Comparison of ENCODE assay signal across 22 cellular contexts in the genomic region with DNA sequence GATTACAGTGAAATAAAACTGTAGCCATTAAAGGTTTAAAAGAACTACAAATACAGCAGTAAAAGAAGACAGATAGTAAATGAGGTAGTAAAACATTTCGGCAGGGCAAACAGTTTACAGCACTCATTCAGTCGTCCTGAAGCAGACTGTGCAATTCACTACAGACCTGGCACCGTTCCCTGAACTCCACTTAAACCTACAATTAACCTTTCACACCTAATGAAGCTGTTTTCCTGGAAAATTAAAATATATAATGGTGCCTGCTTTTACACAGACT.
DNase-seq lines count a peak whose midpoint lies in the region; ATAC-seq and TF ChIP-seq lines count a peak whose summit lies in the region.
"Had no signal": no experiment of that assay in that cellular context is flagged by ENCODE, and none has a peak within 500 bp of the region (broad histone marks: within the 10 kb centered on the region; RNA-seq: fewer than 3 reads in every experiment).

No MANE protein-coding gene starts in this region.

- H4K20me1 ChIP-seq in SK-N-SH (ENCODE audit: insufficient read depth) (no peaks in the 10 kb centered on the region), fibroblast of lung (ENCODE audit: control insufficient read depth, extremely low read depth, insufficient read depth, low read length) (no peaks in the 10 kb centered on the region)

- peak overlapping the region in 1 of 2 experiments; percentile 56; a peak in 3 of 4 replicates for H3K27ac ChIP-seq in SK-N-SH (ENCODE audit: low read depth in 2 of 2, low read length in 1 of 2)
- peak overlapping the region; percentile 39 for H3K27ac ChIP-seq in fibroblast of lung (ENCODE audit: insufficient read depth, low read length)

- H3K9me3 ChIP-seq in SK-N-SH (no peaks in the 10 kb centered on the region), fibroblast of lung (ENCODE audit: control insufficient read depth, insufficient read depth, low read depth, low read length) (no peaks in the 10 kb centered on the region)
- H3K9me3 ChIP-seq: HAP-1 had no signal

- TF ChIP-seq EP300 in SK-N-SH (IDR thresholded peaks at IDR 0.05; ENCODE audit: borderline replicate concordance in 1 of 2, low read depth in 1 of 2, low read length in 1 of 2): no peak

- no peaks in the 10 kb centered on the region for H3K79me2 ChIP-seq in SK-N-SH (ENCODE audit: insufficient read depth)
- no peaks in the 10 kb centered on the region for H3K79me2 ChIP-seq in fibroblast of lung (ENCODE audit: control insufficient read depth, insufficient read depth, low read length)

- H2AFZ ChIP-seq in SK-N-SH (ENCODE audit: low read depth) (peak overlapping the region; percentile 24; the same call in 1 of the 2 replicates), fibroblast of lung (ENCODE audit: low read length) (no peak overlapping the region)

- H3K4me1 ChIP-seq in SK-N-SH (ENCODE audit: control insufficient read depth in 1 of 2, insufficient read depth in 2 of 2, low read depth in 1 of 2, low read length in 1 of 2) (peaks cover 9 to 28% of the 10 kb centered on the region in 2 experiments), fibroblast of lung (ENCODE audit: control insufficient read depth, extremely low read depth, insufficient read depth, low read length) (peaks cover 11% of the 10 kb centered on the region)
- H3K4me1 ChIP-seq: HAP-1 had no signal

- ATAC-seq in SK-N-SH treated with all-trans-retinoic acid at 6 μM for 48 hours: no peak; the same call in 2 of the 3 replicates
- ATAC-seq in GM18861 (IDR thresholded peaks at IDR 0.05; ENCODE audit: unreplicated experiment): no peak
- ATAC-seq in HG02870 (IDR thresholded peaks at IDR 0.05; ENCODE audit: unreplicated experiment): no peak
- ATAC-seq: activated CD4-positive, alpha-beta T cell treated with anti-CD3 and anti-CD28 coated beads for 36 hours; activated T-cell treated with anti-CD3 and anti-CD28 coated beads, Interleukin-2, amount 50 U/mL, for 72 hours; left colon; stimulated activated naive B cell treated with anti-CD40 and anti-IgM and Interleukin-4, amounts not matched to agents 10 μg/mL and 1 μg/mL and 100 μg/mL, for 72 hours had no signal

- CTCF ChIA-PET in SK-N-SH (lab: Yijun Ruan, JAX): no interaction called here

- WGBS in SK-N-SH (ENCODE audit: low lambda C conversion rate): 54% methylated on average over 3 of the region's 3 CpGs

- H3K36me3 ChIP-seq in SK-N-SH (replicated peaks in 1 of 2; ENCODE audit: control insufficient read depth in 1 of 2, insufficient read depth in 2 of 2, low read length in 1 of 2) (no peaks in the 10 kb centered on the region), fibroblast of lung (ENCODE audit: control insufficient read depth, insufficient read depth, low read length) (no peaks in the 10 kb centered on the region)
- H3K36me3 ChIP-seq: HAP-1 had no signal

- peaks cover 18% of the 10 kb centered on the region for H3F3A ChIP-seq in SK-N-SH (replicated peaks; ENCODE audit: insufficient read depth)

- TF ChIP-seq CTCF in SK-N-SH (IDR thresholded peaks at IDR 0.05) (no peak), fibroblast of lung (conservative IDR thresholded peaks at IDR 0.05 in 1 of 2, IDR thresholded peaks at IDR 0.05 in 1 of 2; ENCODE audit: low read depth in 1 of 2, low read length in 2 of 2) (no peak)

- DNase-seq in SK-N-SH (no peak), NCI-H345 (lab: John Stamatoyannopoulos, UW) (peak; percentile 51), fibroblast of lung (ENCODE audit: low read depth in 2 of 2) (no peak), globus pallidus (ENCODE audit: low spot score) (no peak), Ammon's horn (ENCODE audit: low spot score) (no peak)
- DNase-seq: activated CD4-positive, alpha-beta T cell treated with anti-CD3 and anti-CD28 coated beads for 36 hours; activated naive CD4-positive, alpha-beta T cell treated with anti-CD3 and anti-CD28 coated beads, Interleukin-2, amount 10 ng/mL, durations not matched to agents 7 days and 5 days; activated T-cell treated with anti-CD3 and anti-CD28 coated beads, Interleukin-2, amount 50 U/mL, for 72 hours; anterior cingulate cortex; CD4-positive, alpha-beta T cell; DND-41; effector CD8-positive, alpha-beta T cell; left colon; NCI-H510A; nephron progenitor cell; stimulated activated CD4-positive, alpha-beta T cell treated with anti-CD3 and anti-CD28 coated beads, Interleukin-1b, Interleukin-23, amount 100 ng/mL, for 48 hours; stimulated activated naive B cell treated with anti-CD40 and anti-IgM and Interleukin-4, amounts not matched to agents 10 μg/mL and 1 μg/mL and 100 μg/mL, for 72 hours; SW 1271 had no signal

- no peaks in the 10 kb centered on the region for H3K27me3 ChIP-seq in SK-N-SH (ENCODE audit: insufficient read depth)
- H3K27me3 ChIP-seq in fibroblast of lung (ENCODE audit: control insufficient read depth, insufficient read depth, low read length): no peaks in the 10 kb centered on the region

- no peaks in the 10 kb centered on the region for H3K9me2 ChIP-seq in SK-N-SH

- TF ChIP-seq RAD21 in SK-N-SH (IDR thresholded peaks at IDR 0.05; ENCODE audit: low read length): no peak

- H3K9ac ChIP-seq in SK-N-SH (no peak overlapping the region), fibroblast of lung (ENCODE audit: insufficient read depth, low read length) (no peak overlapping the region)

- peak overlapping the region; percentile 52 for H3K4me2 ChIP-seq in SK-N-SH
- H3K4me2 ChIP-seq in fibroblast of lung (ENCODE audit: extremely low read depth, insufficient read depth, low read length): no peak overlapping the region

- POLR2A ChIA-PET in SK-N-SH (lab: Yijun Ruan, JAX): no interaction called here

- no peak overlapping the region for H3K4me3 ChIP-seq in SK-N-SH (ENCODE audit: low read depth in 2 of 2, low read length in 1 of 2)
- H3K4me3 ChIP-seq in fibroblast of lung (replicated peaks in 1 of 4; ENCODE audit: control extremely low read depth in 1 of 4, insufficient read depth in 1 of 4, low read depth in 3 of 4, low read length in 4 of 4): no peak overlapping the region
- H3K4me3 ChIP-seq: HAP-1 had no signal

TF ChIP-seq in SK-N-SH, 30 proteins besides CTCF, POLR2A, EP300 and RAD21 (continues in another document):
- TF ChIP-seq MAX (IDR thresholded peaks at IDR 0.05; ENCODE audit: low read depth) (no peak), NFIC (IDR thresholded peaks at IDR 0.05; ENCODE audit: borderline replicate concordance) (no peak), CHD2 (IDR thresholded peaks at IDR 0.05; ENCODE audit: low read length, partially characterized antibody) (no peak), SMC3 (IDR thresholded peaks at IDR 0.05; ENCODE audit: low read depth, low read length) (no peak), TEAD4 (IDR thresholded peaks at IDR 0.05; ENCODE audit: borderline replicate concordance, insufficient read depth) (no peak)
- TF ChIP-seq, protein P1, sequence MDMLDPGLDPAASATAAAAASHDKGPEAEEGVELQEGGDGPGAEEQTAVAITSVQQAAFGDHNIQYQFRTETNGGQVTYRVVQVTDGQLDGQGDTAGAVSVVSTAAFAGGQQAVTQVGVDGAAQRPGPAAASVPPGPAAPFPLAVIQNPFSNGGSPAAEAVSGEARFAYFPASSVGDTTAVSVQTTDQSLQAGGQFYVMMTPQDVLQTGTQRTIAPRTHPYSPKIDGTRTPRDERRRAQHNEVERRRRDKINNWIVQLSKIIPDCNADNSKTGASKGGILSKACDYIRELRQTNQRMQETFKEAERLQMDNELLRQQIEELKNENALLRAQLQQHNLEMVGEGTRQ (IDR thresholded peaks at IDR 0.05; ENCODE audit: borderline replicate concordance, low read depth, low read length): no peak
- TF ChIP-seq, protein P2, sequence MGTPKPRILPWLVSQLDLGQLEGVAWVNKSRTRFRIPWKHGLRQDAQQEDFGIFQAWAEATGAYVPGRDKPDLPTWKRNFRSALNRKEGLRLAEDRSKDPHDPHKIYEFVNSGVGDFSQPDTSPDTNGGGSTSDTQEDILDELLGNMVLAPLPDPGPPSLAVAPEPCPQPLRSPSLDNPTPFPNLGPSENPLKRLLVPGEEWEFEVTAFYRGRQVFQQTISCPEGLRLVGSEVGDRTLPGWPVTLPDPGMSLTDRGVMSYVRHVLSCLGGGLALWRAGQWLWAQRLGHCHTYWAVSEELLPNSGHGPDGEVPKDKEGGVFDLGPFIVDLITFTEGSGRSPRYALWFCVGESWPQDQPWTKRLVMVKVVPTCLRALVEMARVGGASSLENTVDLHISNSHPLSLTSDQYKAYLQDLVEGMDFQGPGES (IDR thresholded peaks at IDR 0.05; ENCODE audit: low read depth, low read length): no peak

TF ChIP-seq in SK-N-SH treated with all-trans-retinoic acid at 6 μM for 48 hours, 23 proteins besides CTCF, POLR2A, EP300 and RAD21:
- no peak for TF ChIP-seq TCF4 (CRISPR knock-in tag; IDR thresholded peaks at IDR 0.05; ENCODE audit: borderline replicate concordance)
